In genomic region chr20:54013397-54013941, GRCh38 we compare ENCODE assay signal across 23 cellular contexts. TPM values are rescaled to one million over a fixed set of nuclear protein-coding genes. Genes with fewer than 3 reads are reported as not detected.
A peak's percentile ranks its signal among the peaks of the same experiment; 100 is the strongest.
DNase-seq lines count a peak whose midpoint lies in the region; TF ChIP-seq lines count a peak whose summit lies in the region.
"Had no signal": no experiment of that assay in that cellular context is flagged by ENCODE, and none has a peak within 500 bp of the region (broad histone marks: within the 10 kb centered on the region; RNA-seq: fewer than 3 reads in every experiment).

No MANE protein-coding gene starts in this region.

- no peaks in the 10 kb centered on the region for H3K9me3 ChIP-seq in esophagus squamous epithelium
- H3K9me3 ChIP-seq: MG63 had no signal

- peak overlapping the region; percentile 98 for H3K27ac Mint-ChIP-seq in glutamatergic neuron (ENCODE audit: unreplicated experiment)
- H3K27ac Mint-ChIP-seq: CD8-positive, alpha-beta T cell; H9; HFFc6; T-cell had no signal

- H3K9me3 Mint-ChIP-seq in glutamatergic neuron (ENCODE audit: unreplicated experiment) = peaks cover 13% of the 10 kb centered on the region
- H3K9me3 Mint-ChIP-seq: CD8-positive, alpha-beta T cell; H9; HFFc6; T-cell had no signal

- peak; percentile 23 for DNase-seq in NCI-H82 (lab: John Stamatoyannopoulos, UW)
- no peak for DNase-seq in NCI-H82 treated with DMSO at 0.1 percent for 48 hours (lab: John Stamatoyannopoulos, UW; ENCODE audit: unreplicated experiment)
- DNase-seq in glutamatergic neuron = no peak
- no peak for DNase-seq in NCI-H1092 treated with DMSO at 0.1 percent for 48 hours (lab: John Stamatoyannopoulos, UW)
- no peak for DNase-seq in esophagus squamous epithelium (lab: John Stamatoyannopoulos, UW)
- DNase-seq: AML-193; C1 segment of cervical spinal cord; Calu3; CD8-positive, alpha-beta T cell; DMS79; H9; HFFc6; Kasumi-1; MG63; NCI-H1092; NCI-H2029 treated with DMSO at 0.1 percent for 48 hours; NK-92 treated with Interleukin-12 subunit alpha and Interleukin-12 subunit beta, amount 100 ng/mL, for 24 hours; SHP77 treated with DMSO at 0.1 percent for 48 hours; T-cell had no signal

- intact Hi-C loops in esophagus squamous epithelium (cut with DNase I) = no loop called here

- TF ChIP-seq CTCF in VCaP (conservative IDR thresholded peaks at IDR 0.05) (no peak), glutamatergic neuron (IDR thresholded peaks at IDR 0.05; ENCODE audit: partially characterized antibody, unreplicated experiment) (no peak), esophagus squamous epithelium (IDR thresholded peaks at IDR 0.05) (no peak)

- H3K4me1 ChIP-seq in esophagus squamous epithelium = no peaks in the 10 kb centered on the region

- no peaks in the 10 kb centered on the region for H3K27me3 ChIP-seq in esophagus squamous epithelium

- peaks cover 48% of the 10 kb centered on the region for H3K4me1 Mint-ChIP-seq in glutamatergic neuron (ENCODE audit: low read depth, unreplicated experiment)
- H3K4me1 Mint-ChIP-seq: H9 had no signal

- H3K4me3 ChIP-seq in esophagus squamous epithelium = no peak overlapping the region
- H3K4me3 ChIP-seq: MG63 had no signal

- peak overlapping the region; percentile 48 for H3K27ac ChIP-seq in VCaP
- H3K27ac ChIP-seq in temporal lobe (ENCODE audit: low read depth, low read length) = peak overlapping the region; percentile 72
- H3K27ac ChIP-seq in esophagus squamous epithelium = no peak overlapping the region
- H3K27ac ChIP-seq: RWPE1 had no signal

- WGBS in esophagus squamous epithelium, 2 donors = 53 to 55% methylated on average over 4 of the region's 4 CpGs

- no peaks in the 10 kb centered on the region for H3K36me3 Mint-ChIP-seq in glutamatergic neuron (ENCODE audit: unreplicated experiment)
- H3K36me3 Mint-ChIP-seq: CD8-positive, alpha-beta T cell; T-cell had no signal

- peaks cover 4% of the 10 kb centered on the region for H3K27me3 Mint-ChIP-seq in glutamatergic neuron (ENCODE audit: unreplicated experiment)

- TF ChIP-seq POLR2A in esophagus squamous epithelium (IDR thresholded peaks at IDR 0.05) = no peak

- no peaks in the 10 kb centered on the region for H3K36me3 ChIP-seq in esophagus squamous epithelium
- H3K36me3 ChIP-seq: MG63 had no signal

- no peak overlapping the region for H3K4me3 Mint-ChIP-seq in glutamatergic neuron (ENCODE audit: unreplicated experiment)
- H3K4me3 Mint-ChIP-seq: CD8-positive, alpha-beta T cell; H9; HFFc6; T-cell had no signal

RNA-seq across cellular contexts. Expression of gene BCAS1, which starts 56.9 kb away (rescaled TPM):
- total RNA-seq in glutamatergic neuron (ENCODE audit: unreplicated experiment) (0.32 TPM), temporal lobe (3.9 TPM), esophagus squamous epithelium (1 to 10 TPM in 3 of 4 donors, under 1 TPM in 1; 0.97 to 9.3 (median 4.4) TPM)
- total RNA-seq: CD8-positive, alpha-beta T cell; NCI-H460 had no signal

Comparison
In these comparisons a context has a peak if more than half of its experiments do, and no peak if none do; other contexts are left out.
1. H3K27ac ChIP-seq: peak in VCaP (single experiment) and temporal lobe (single experiment); none in esophagus squamous epithelium (0 of 4).